In genomic region chr17:76272541-76273434, GRCh38 we compare ENCODE assay signal across 1 cellular context.
TF ChIP-seq lines count a peak whose summit lies in the region.

No MANE protein-coding gene starts in this region.

TF ChIP-seq in K562, 482 proteins besides CTCF, POLR2A, EP300 and RAD21 (continued from another document):
- TF ChIP-seq ZNF586 (CRISPR knock-in tag; conservative IDR thresholded peaks at IDR 0.05) (no peak), TFAP4 (CRISPR knock-in tag; IDR thresholded peaks at IDR 0.05; ENCODE audit: borderline replicate concordance) (peak; percentile 42), CCNT2 (IDR thresholded peaks at IDR 0.05; ENCODE audit: borderline replicate concordance, extremely low read depth, insufficient read length, low read depth, low read length) (no peak), DNMT1 (IDR thresholded peaks at IDR 0.05) (no peak), VEZF1 (CRISPR knock-in tag; IDR thresholded peaks at IDR 0.05) (0 out of 2 replicates have a peak, but pooled peaks have one; percentile 6), CHD2 (IDR thresholded peaks at IDR 0.05; ENCODE audit: low read depth, low read length) (0 out of 2 replicates have a peak, but pooled peaks have one; percentile 1), FUS (optimal IDR thresholded peaks at IDR 0.05; ENCODE audit: low read depth, low read length) (no peak), CHD4 (IDR thresholded peaks at IDR 0.05; ENCODE audit: insufficient read depth, insufficient replicate concordance, low read depth, low read length, poor library complexity, severe bottlenecking) (no peak), PBX2 (CRISPR knock-in tag; IDR thresholded peaks at IDR 0.05; ENCODE audit: low read depth) (no peak), PBX2 (tag; conservative IDR thresholded peaks at IDR 0.05; ENCODE audit: low read depth) (no peak), ZNF316 (IDR thresholded peaks at IDR 0.05) (no peak), ZNF445 (CRISPR knock-in tag; IDR thresholded peaks at IDR 0.05; ENCODE audit: low read depth) (no peak), FOXP1 (CRISPR knock-in tag; IDR thresholded peaks at IDR 0.05) (no peak), YY1 (IDR thresholded peaks at IDR 0.05; ENCODE audit: borderline replicate concordance in 1 of 3, control insufficient read depth in 1 of 3, extremely low read depth in 1 of 3, insufficient read depth in 3 of 3, insufficient read length in 1 of 3, insufficient replicate concordance in 2 of 3, low read depth in 1 of 3, low read length in 2 of 3) (no peak), DPF2 (IDR thresholded peaks at IDR 0.05) (no peak), RBM22 (IDR thresholded peaks at IDR 0.05; ENCODE audit: low read depth, low read length, poor library complexity, severe bottlenecking) (peak; percentile 79), ZNF212 (CRISPR knock-in tag; IDR thresholded peaks at IDR 0.05) (no peak)
- TF ChIP-seq, protein P1, sequence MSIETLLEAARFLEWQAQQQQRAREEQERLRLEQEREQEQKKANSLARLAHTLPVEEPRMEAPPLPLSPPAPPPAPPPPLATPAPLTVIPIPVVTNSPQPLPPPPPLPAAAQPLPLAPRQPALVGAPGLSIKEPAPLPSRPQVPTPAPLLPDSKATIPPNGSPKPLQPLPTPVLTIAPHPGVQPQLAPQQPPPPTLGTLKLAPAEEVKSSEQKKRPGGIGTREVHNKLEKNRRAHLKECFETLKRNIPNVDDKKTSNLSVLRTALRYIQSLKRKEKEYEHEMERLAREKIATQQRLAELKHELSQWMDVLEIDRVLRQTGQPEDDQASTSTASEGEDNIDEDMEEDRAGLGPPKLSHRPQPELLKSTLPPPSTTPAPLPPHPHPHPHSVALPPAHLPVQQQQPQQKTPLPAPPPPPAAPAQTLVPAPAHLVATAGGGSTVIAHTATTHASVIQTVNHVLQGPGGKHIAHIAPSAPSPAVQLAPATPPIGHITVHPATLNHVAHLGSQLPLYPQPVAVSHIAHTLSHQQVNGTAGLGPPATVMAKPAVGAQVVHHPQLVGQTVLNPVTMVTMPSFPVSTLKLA (conservative IDR thresholded peaks at IDR 0.05) = no peak
- TF ChIP-seq, protein P2, sequence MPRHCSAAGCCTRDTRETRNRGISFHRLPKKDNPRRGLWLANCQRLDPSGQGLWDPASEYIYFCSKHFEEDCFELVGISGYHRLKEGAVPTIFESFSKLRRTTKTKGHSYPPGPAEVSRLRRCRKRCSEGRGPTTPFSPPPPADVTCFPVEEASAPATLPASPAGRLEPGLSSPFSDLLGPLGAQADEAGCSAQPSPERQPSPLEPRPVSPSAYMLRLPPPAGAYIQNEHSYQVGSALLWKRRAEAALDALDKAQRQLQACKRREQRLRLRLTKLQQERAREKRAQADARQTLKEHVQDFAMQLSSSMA (CRISPR knock-in tag; IDR thresholded peaks at IDR 0.05) = no peak
